33 cellular contexts compared by ENCODE assay signal in the genomic region with DNA sequence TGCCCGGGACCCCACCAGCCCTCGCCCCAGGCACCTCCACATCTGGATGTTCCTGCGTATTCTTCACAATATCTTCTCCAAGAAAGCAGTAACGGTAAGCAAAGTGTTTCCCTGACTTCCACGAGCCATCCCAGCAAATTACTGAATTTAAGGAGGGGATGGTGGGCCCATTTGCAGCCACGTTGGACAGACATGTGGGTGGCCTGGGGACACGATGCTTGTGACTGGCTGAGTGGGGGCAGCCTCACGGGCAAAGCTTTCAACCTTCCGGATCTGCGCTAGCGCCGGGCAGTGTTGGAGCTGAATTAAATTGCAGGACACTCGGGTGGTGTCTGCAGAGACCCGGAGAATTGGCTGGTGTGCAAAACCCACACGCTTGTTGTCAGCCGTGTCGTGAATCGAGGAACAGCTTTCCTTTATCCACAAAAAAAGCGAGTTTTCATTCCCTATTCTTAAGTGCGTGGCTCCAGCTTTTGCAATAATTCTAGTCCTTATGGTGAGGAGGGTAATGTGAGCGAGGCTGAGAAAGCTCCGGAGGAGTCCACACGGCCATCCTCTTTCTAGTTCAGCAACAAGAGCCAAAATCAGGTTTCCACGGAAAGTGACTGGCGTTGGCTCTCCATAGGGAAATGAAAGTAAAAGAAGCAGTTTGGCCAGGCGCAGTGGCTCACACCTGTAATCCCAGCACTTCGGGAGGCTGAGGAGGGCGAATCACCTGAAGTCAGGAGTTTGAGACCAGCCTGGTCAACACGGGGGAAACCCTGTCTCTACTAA.
"Had no signal": no experiment of that assay in that cellular context is flagged by ENCODE, and none has a peak within 500 bp of the region (broad histone marks: within the 10 kb centered on the region; RNA-seq: fewer than 3 reads in every experiment).

No MANE protein-coding gene starts in this region.

- H3K36me3 Mint-ChIP-seq: activated CD8-positive, alpha-beta memory T cell treated with anti-CD3 and anti-CD28 coated beads, Interleukin-2, amount 10 ng/mL, durations not matched to agents 7 days and 5 days; activated naive CD4-positive, alpha-beta T cell treated with anti-CD3 and anti-CD28 coated beads, Interleukin-2, amount 50 U/mL, for 24 hours; immature natural killer cell; mesothelial cell of epicardium; naive B cell; stimulated activated memory B cell treated with anti-CD40 and anti-IgM and Interleukin-4, amounts not matched to agents 10 μg/mL and 1 μg/mL and 100 μg/mL, for 72 hours had no signal

- H3K36me3 ChIP-seq: heart left ventricle, neutrophil, ovary, stomach, thyroid gland, upper lobe of left lung had no signal

- H3K27me3 ChIP-seq: ovary, thyroid gland, upper lobe of left lung had no signal

- H3K9me3 ChIP-seq: heart left ventricle, neutrophil, ovary, stomach, thyroid gland, upper lobe of left lung had no signal

- DNase-seq: activated CD4-positive, alpha-beta T cell treated with anti-CD3 and anti-CD28 coated beads for 36 hours; activated CD4-positive, CD25-positive, alpha-beta regulatory T cell; activated CD8-positive, alpha-beta memory T cell treated with anti-CD3 and anti-CD28 coated beads, Interleukin-2, amount 10 ng/mL, durations not matched to agents 7 days and 5 days; activated CD8-positive, alpha-beta T cell treated with anti-CD3 and anti-CD28 coated beads, Interleukin-2, amount 10 ng/mL, durations not matched to agents 7 days and 5 days; activated naive CD8-positive, alpha-beta T cell treated with anti-CD3 and anti-CD28 coated beads, Interleukin-2, amount 50 U/mL, for 24 hours; activated T-cell treated with anti-CD3 and anti-CD28 coated beads, Interleukin-2, amount 50 U/mL, for 48 hours; amygdala; central memory CD4-positive, alpha-beta T cell; endodermal cell; foreskin fibroblast; heart left ventricle; hypothalamus; immature natural killer cell; kidney; left colon; mammary epithelial cell; naive B cell; nephron progenitor cell; ovary; stimulated activated CD4-positive, alpha-beta T cell treated with anti-CD3 and anti-CD28 coated beads, Interleukin-1b, Interleukin-23, amount 100 ng/mL, for 48 hours; stimulated activated CD4-positive, alpha-beta T cell treated with anti-CD3 and anti-CD28 coated beads, Interleukin-4, amount 100 ng/mL, for 4 hours; stimulated activated CD8-positive, alpha-beta memory T cell treated with anti-CD3 and anti-CD28 coated beads, Interleukin-4, amount 100 ng/mL, for 48 hours; stomach; thyroid gland; upper lobe of left lung had no signal

- H3K4me1 Mint-ChIP-seq: activated CD4-positive, alpha-beta T cell treated with anti-CD3 and anti-CD28 coated beads for 36 hours; activated CD8-positive, alpha-beta memory T cell treated with anti-CD3 and anti-CD28 coated beads, Interleukin-2, amount 10 ng/mL, durations not matched to agents 7 days and 5 days; activated naive CD4-positive, alpha-beta T cell treated with anti-CD3 and anti-CD28 coated beads, Interleukin-2, amount 50 U/mL, for 24 hours; endodermal cell; immature natural killer cell; mesothelial cell of epicardium had no signal

- H3K4me1 ChIP-seq: heart left ventricle, stomach, thyroid gland, upper lobe of left lung had no signal

- H3K4me3 ChIP-seq: heart left ventricle, ovary, skin epidermis, stomach, thyroid gland, upper lobe of left lung had no signal

- H3K27ac ChIP-seq: heart left ventricle, neutrophil, ovary, skin epidermis, stomach, thyroid gland, upper lobe of left lung had no signal

- H3K4me3 Mint-ChIP-seq: activated CD4-positive, alpha-beta T cell treated with anti-CD3 and anti-CD28 coated beads for 36 hours; activated CD8-positive, alpha-beta memory T cell treated with anti-CD3 and anti-CD28 coated beads, Interleukin-2, amount 10 ng/mL, durations not matched to agents 7 days and 5 days; activated CD8-positive, alpha-beta T cell treated with anti-CD3 and anti-CD28 coated beads, Interleukin-2, amount 10 ng/mL, durations not matched to agents 7 days and 5 days; activated naive CD4-positive, alpha-beta T cell treated with anti-CD3 and anti-CD28 coated beads, Interleukin-2, amount 50 U/mL, for 24 hours; activated naive CD8-positive, alpha-beta T cell treated with anti-CD3 and anti-CD28 coated beads, Interleukin-2, amount 50 U/mL, for 24 hours; dendritic cell treated with granulocyte-macrophage colony-stimulating factor and Interleukin-4, amounts not matched to agents 40 ng/mL and 50 ng/mL, for 4 days; endodermal cell; immature natural killer cell; mesothelial cell of epicardium; nephron progenitor cell; stimulated activated memory B cell treated with anti-CD40 and anti-IgM and Interleukin-4, amounts not matched to agents 10 μg/mL and 1 μg/mL and 100 μg/mL, for 72 hours had no signal

- H3K27ac Mint-ChIP-seq: activated CD4-positive, alpha-beta T cell treated with anti-CD3 and anti-CD28 coated beads for 36 hours; activated CD8-positive, alpha-beta memory T cell treated with anti-CD3 and anti-CD28 coated beads, Interleukin-2, amount 10 ng/mL, durations not matched to agents 7 days and 5 days; activated CD8-positive, alpha-beta T cell treated with anti-CD3 and anti-CD28 coated beads, Interleukin-2, amount 10 ng/mL, durations not matched to agents 7 days and 5 days; activated naive CD4-positive, alpha-beta T cell treated with anti-CD3 and anti-CD28 coated beads, Interleukin-2, amount 50 U/mL, for 24 hours; activated naive CD8-positive, alpha-beta T cell treated with anti-CD3 and anti-CD28 coated beads, Interleukin-2, amount 50 U/mL, for 24 hours; activated T-helper 2 cell treated with anti-CD3 and anti-CD28 coated beads, Interferon-gamma antibody, Interleukin-2, Interleukin-4, amounts not matched to agents 10 μg/mL and 5 μg/mL and 100 μg/mL, durations not matched to agents 14 hours and 24 hours and 36 hours; dendritic cell treated with granulocyte-macrophage colony-stimulating factor and Interleukin-4, amounts not matched to agents 40 ng/mL and 50 ng/mL, for 4 days; endodermal cell; immature natural killer cell; mesothelial cell of epicardium; nephron progenitor cell; progenitor cell of endocrine pancreas; stimulated activated memory B cell treated with anti-CD40 and anti-IgM and Interleukin-4, amounts not matched to agents 10 μg/mL and 1 μg/mL and 100 μg/mL, for 72 hours had no signal

- H3K9me3 Mint-ChIP-seq: activated naive CD4-positive, alpha-beta T cell treated with anti-CD3 and anti-CD28 coated beads, Interleukin-2, amount 50 U/mL, for 24 hours; activated naive CD8-positive, alpha-beta T cell treated with anti-CD3 and anti-CD28 coated beads, Interleukin-2, amount 50 U/mL, for 24 hours; activated T-helper 2 cell treated with anti-CD3 and anti-CD28 coated beads, Interferon-gamma antibody, Interleukin-2, Interleukin-4, amounts not matched to agents 10 μg/mL and 5 μg/mL and 100 μg/mL, durations not matched to agents 14 hours and 24 hours and 36 hours; dendritic cell treated with granulocyte-macrophage colony-stimulating factor and Interleukin-4, amounts not matched to agents 40 ng/mL and 50 ng/mL, for 4 days; endodermal cell; immature natural killer cell; mesothelial cell of epicardium; naive B cell; nephron progenitor cell; stimulated activated memory B cell treated with anti-CD40 and anti-IgM and Interleukin-4, amounts not matched to agents 10 μg/mL and 1 μg/mL and 100 μg/mL, for 72 hours had no signal
